ENCODE assay signal across 8 cellular contexts in the genomic region with DNA sequence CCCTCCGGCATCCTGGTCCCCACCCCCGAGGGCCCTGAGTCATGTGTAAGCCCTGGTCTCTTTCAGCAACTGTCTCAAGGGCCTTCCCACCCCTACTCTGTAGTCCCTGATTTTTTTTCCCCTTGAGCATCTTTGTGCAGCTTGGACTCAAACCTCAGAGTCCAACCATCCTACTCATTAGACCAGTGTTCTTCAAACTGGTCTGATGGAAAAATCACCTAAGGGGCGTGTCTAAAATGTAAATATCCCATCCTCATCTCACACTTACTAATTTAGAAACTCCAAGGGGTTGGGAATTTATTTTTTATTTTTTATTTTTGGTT. TPM values are rescaled to one million over a fixed set of nuclear protein-coding genes. Genes with fewer than 3 reads are reported as not detected.
DNase-seq lines count a peak whose midpoint lies in the region; ATAC-seq and TF ChIP-seq lines count a peak whose summit lies in the region.

No MANE protein-coding gene starts in this region.

- no peaks in the 10 kb centered on the region for H3K27me3 Mint-ChIP-seq in effector memory CD8-positive, alpha-beta T cell

- H3K27me3 ChIP-seq in OCI-LY1 (ENCODE audit: insufficient read depth, low read length) = no peaks in the 10 kb centered on the region
- H3K27me3 ChIP-seq in ovary = no peaks in the 10 kb centered on the region

- 0 out of 2 replicates have a peak overlapping the region, but pooled peaks have one; percentile 15 for H2AFZ ChIP-seq in OCI-LY1 (ENCODE audit: low read length)

- no peaks in the 10 kb centered on the region for H3K9me3 Mint-ChIP-seq in effector memory CD8-positive, alpha-beta T cell

- H3K27ac Mint-ChIP-seq in effector memory CD8-positive, alpha-beta T cell = peak overlapping the region; percentile 93 to 97

- DNase-seq in effector memory CD8-positive, alpha-beta T cell = no peak
- DNase-seq in ovary (no peak), DMS79 (lab: John Stamatoyannopoulos, UW) (no peak), hepatic stellate cell (ENCODE audit: low spot score) (no peak), NCI-H2029 treated with DMSO at 0.1 percent for 48 hours (lab: John Stamatoyannopoulos, UW) (no peak)
- no peak for DNase-seq in effector CD4-positive, alpha-beta T cell

- peak overlapping the region; percentile 90 to 97 for H3K4me3 Mint-ChIP-seq in effector memory CD8-positive, alpha-beta T cell

- H3K27ac ChIP-seq in OCI-LY1 (ENCODE audit: low read depth, low read length, poor library complexity, severe bottlenecking) (peak overlapping the region; percentile 78), ovary (peak overlapping the region; percentile 65 to 72)

- H3K36me3 ChIP-seq in OCI-LY1 (ENCODE audit: insufficient read depth, low read length) (peaks cover 19% of the 10 kb centered on the region), ovary (no peaks in the 10 kb centered on the region)

- no peaks in the 10 kb centered on the region for H3K9me2 ChIP-seq in OCI-LY1 (ENCODE audit: low read depth, low read length)

- H3K4me1 Mint-ChIP-seq in effector memory CD8-positive, alpha-beta T cell (ENCODE audit: low read depth in 2 of 2) = peaks cover 24 to 34% of the 10 kb centered on the region in 2 donors

- 1 to 3% (median 2%) methylated on average over 3 of the region's 3 CpGs for WGBS in ovary, 3 donors

- peak; percentile 12 for ATAC-seq in GM18505 (IDR thresholded peaks at IDR 0.05; ENCODE audit: unreplicated experiment)
- no peak for ATAC-seq in effector memory CD8-positive, alpha-beta T cell (replicated peaks)

- H3K4me3 ChIP-seq in OCI-LY1 (ENCODE audit: low read depth, low read length, poor library complexity, severe bottlenecking) = peak overlapping the region; percentile 86
- peak overlapping the region; percentile 64 for H3K4me3 ChIP-seq in ovary

- H3K36me3 Mint-ChIP-seq in effector memory CD8-positive, alpha-beta T cell (ENCODE audit: insufficient read depth) = peaks cover 15% of the 10 kb centered on the region

- H3K4me1 ChIP-seq in OCI-LY1 (ENCODE audit: insufficient read depth, low read length, severe bottlenecking) (peaks cover 32% of the 10 kb centered on the region), ovary (ENCODE audit: insufficient read depth) (peaks cover 8% of the 10 kb centered on the region)

- H3K9me3 ChIP-seq in OCI-LY1 (ENCODE audit: low read length) (no peaks in the 10 kb centered on the region), ovary (no peaks in the 10 kb centered on the region)

- peak overlapping the region; percentile 90 for H3K4me2 ChIP-seq in OCI-LY1 (ENCODE audit: low read length)

- no peaks in the 10 kb centered on the region; the same call in 1 of the 2 replicates for H3F3A ChIP-seq in OCI-LY1 (ENCODE audit: insufficient read depth, low read length)

- intact Hi-C loops in ovary (cut with DNase I) = loop anchor here in 2 of 4 donors (5.0 kb wide), 1 partner anchor 36 kb away; no protein-coding TSS in a partner anchor

- peaks cover 4% of the 10 kb centered on the region for H3K79me2 ChIP-seq in OCI-LY1 (ENCODE audit: insufficient read depth, low read length)

- TF ChIP-seq CTCF in OCI-LY1 (IDR thresholded peaks at IDR 0.05; ENCODE audit: low read length) (no peak), ovary (IDR thresholded peaks at IDR 0.05) (no peak)

- TF ChIP-seq POLR2A in GM18505 (IDR thresholded peaks at IDR 0.05; ENCODE audit: borderline replicate concordance, extremely low read depth, insufficient read depth, insufficient read length) (no peak), ovary (IDR thresholded peaks at IDR 0.05) (no peak)

- peak overlapping the region; percentile 89 for H3K9ac ChIP-seq in OCI-LY1 (ENCODE audit: low read length)

- TF ChIP-seq EP300 in ovary (IDR thresholded peaks at IDR 0.05) = no peak

- H4K20me1 ChIP-seq in OCI-LY1 (ENCODE audit: insufficient read depth, low read length) = no peaks in the 10 kb centered on the region

RNA-seq across cellular contexts. Expression of a gene that starts 0.6 kb away (rescaled TPM):
- 10 to 100 TPM; 14.4 to 56.7 (median 36.2) TPM for total RNA-seq in ovary
- 10 to 100 TPM; 37.1 to 49.1 TPM for polyA plus RNA-seq in ovary

RNA-seq across cellular contexts. Expression of a gene that starts 4.7 kb away (rescaled TPM):
- total RNA-seq in ovary = 10 to 100 TPM; 21.3 to 54.6 (median 37.1) TPM
- polyA plus RNA-seq in ovary = 10 to 100 TPM; 17.1 to 29.2 TPM

RNA-seq across cellular contexts. Expression of a gene that starts 52.3 kb away (rescaled TPM):
- total RNA-seq in ovary = 10 to 100 TPM; 35.1 to 97.6 (median 67.2) TPM
- 10 to 100 TPM; 11.4 to 75.8 TPM for polyA plus RNA-seq in ovary

RNA-seq across cellular contexts. Expression of a gene that starts 56.4 kb away (rescaled TPM):
- total RNA-seq in ovary = 10 to 100 TPM; 19.9 to 35.3 (median 23.5) TPM
- 10 to 100 TPM; 20.5 to 32.3 TPM for polyA plus RNA-seq in ovary
